ENCODE assay signal across 8 cellular contexts in the genomic region with DNA sequence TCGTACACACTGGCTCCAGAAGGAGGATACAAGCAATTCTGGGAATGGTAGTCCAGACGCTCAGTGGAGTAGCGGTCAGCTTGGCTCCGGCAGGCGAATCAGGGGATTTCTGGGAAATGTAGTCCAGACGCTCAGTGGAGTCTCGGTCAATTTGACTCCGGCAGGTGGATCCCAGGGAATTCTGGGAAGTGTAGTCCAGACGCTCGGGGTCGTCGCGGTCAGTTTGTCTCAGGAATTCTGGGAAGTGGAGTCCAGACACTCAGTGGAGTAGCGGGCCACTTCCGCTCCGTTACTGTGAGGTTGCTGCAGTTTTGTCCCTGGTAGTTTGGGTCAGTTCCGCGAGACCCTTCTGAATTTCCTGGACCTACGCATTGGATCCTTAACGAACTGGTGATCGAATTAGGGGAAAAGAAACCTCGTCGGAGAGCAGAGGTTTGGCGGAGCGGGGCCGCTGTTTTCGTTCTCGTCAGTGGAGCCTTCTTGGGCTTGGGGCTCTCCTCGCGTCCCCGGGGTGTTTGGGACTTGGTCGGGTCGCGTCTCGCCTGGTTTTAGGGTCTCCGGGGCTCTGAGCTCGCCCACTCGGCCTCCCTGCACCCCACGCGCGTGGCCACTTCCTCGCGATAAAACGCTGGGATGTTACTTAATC. TPM values are rescaled to one million over a fixed set of nuclear protein-coding genes. Genes with fewer than 3 reads are reported as not detected.
DNase-seq lines count a peak whose midpoint lies in the region; ATAC-seq lines count a peak whose summit lies in the region.

ZNF225 (plus strand) TSS at position 262 of the 646 bp plus-strand sequence. CDS start 2,429 bp downstream, outside the sequence.

- H3K9me3 ChIP-seq in CD4-positive, alpha-beta memory T cell (ENCODE audit: control insufficient read depth in 1 of 2, low read length in 2 of 2): peaks cover 0 to 9% of the 10 kb centered on the region in 2 donors
- peaks cover 14% of the 10 kb centered on the region for H3K9me3 ChIP-seq in effector memory CD4-positive, alpha-beta T cell (ENCODE audit: control insufficient read depth, low read length)

- peak; percentile 80 to 85 (median 84) for DNase-seq in CD4-positive, alpha-beta memory T cell
- peak; percentile 94 for DNase-seq in HK-2 (ENCODE audit: unreplicated experiment)
- peak; percentile 96 for DNase-seq in NCI-H82 treated with DMSO at 0.1 percent for 48 hours (lab: John Stamatoyannopoulos, UW; ENCODE audit: unreplicated experiment)
- DNase-seq in activated CD8-positive, alpha-beta memory T cell treated with anti-CD3 and anti-CD28 coated beads for 1 hour (ENCODE audit: extremely low read depth in 1 of 2, low read depth in 1 of 2): peak; percentile 50 to 63
- peak; percentile 68 to 77 (median 71) for DNase-seq in effector memory CD4-positive, alpha-beta T cell
- peak; percentile 97 to 98 for DNase-seq in lung microvascular endothelial cell (ENCODE audit: low read depth in 2 of 2)
- peak; percentile 58 to 75 (median 67) for DNase-seq in stimulated activated CD4-positive, alpha-beta T cell treated with anti-CD3 and anti-CD28 coated beads, TNF-alpha, amount 100 ng/mL, for 4 hours (ENCODE audit: low read depth in 3 of 3)

- ATAC-seq in GM19452 (IDR thresholded peaks at IDR 0.05; ENCODE audit: unreplicated experiment): peak; percentile 90

- H3K4me3 Mint-ChIP-seq in CD4-positive, alpha-beta memory T cell: peak within 1 kb of the TSS; percentile 96 to 100 (median 99)

- peaks cover 5% of the 10 kb centered on the region for H3K36me3 ChIP-seq in CD4-positive, alpha-beta memory T cell (ENCODE audit: insufficient read depth, low read length)
- peaks cover 9% of the 10 kb centered on the region for H3K36me3 ChIP-seq in effector memory CD4-positive, alpha-beta T cell (ENCODE audit: control insufficient read depth, insufficient read depth, low read length)

- peaks cover 21 to 50% of the 10 kb centered on the region in 2 donors for H3K36me3 Mint-ChIP-seq in CD4-positive, alpha-beta memory T cell

- no peaks in the 10 kb centered on the region for H3K27me3 Mint-ChIP-seq in CD4-positive, alpha-beta memory T cell

- intact Hi-C loops in CD4-positive, alpha-beta memory T cell (cut with micrococcal nuclease): loop anchor here (1.0 kb wide), 8 partner anchors 19 to 191 kb away; partner anchors contain the start of genes ZNF224, ZNF226, ZNF227 and ZNF230

- CTCF ChIA-PET in CD4-positive, alpha-beta memory T cell (lab: Charles Lee; ENCODE audit: partially characterized antibody): no interaction called here

- H3K4me1 ChIP-seq in CD4-positive, alpha-beta memory T cell (ENCODE audit: insufficient read depth, low read length): peaks cover 19% of the 10 kb centered on the region
- H3K4me1 ChIP-seq in effector memory CD4-positive, alpha-beta T cell (ENCODE audit: control insufficient read depth, insufficient read depth, low read length, poor library complexity, severe bottlenecking): peaks cover 3% of the 10 kb centered on the region

- H3K4me1 Mint-ChIP-seq in CD4-positive, alpha-beta memory T cell: peaks cover 9 to 40% (median 23%) of the 10 kb centered on the region in 4 donors

- peak within 1 kb of the TSS; percentile 92 to 96 for H3K4me3 ChIP-seq in CD4-positive, alpha-beta memory T cell (ENCODE audit: low read length in 2 of 2)
- peak within 1 kb of the TSS; percentile 72 for H3K4me3 ChIP-seq in effector memory CD4-positive, alpha-beta T cell (ENCODE audit: insufficient read depth, low read depth, low read length, poor library complexity, severe bottlenecking)

- POLR2A ChIA-PET in CD4-positive, alpha-beta memory T cell (lab: Charles Lee; ENCODE audit: partially characterized antibody): interaction anchor here (1.3 to 3.3 kb wide), 4 partner anchors 18 to 62 kb away, joined by 4 to 24 read pairs (median 6); partner anchors contain the start of genes ZNF224 and ZNF226

- peak within 1 kb of the TSS; percentile 75 to 98 (median 94) for H3K27ac Mint-ChIP-seq in CD4-positive, alpha-beta memory T cell

- no peaks in the 10 kb centered on the region for H3K27me3 ChIP-seq in CD4-positive, alpha-beta memory T cell (ENCODE audit: insufficient read depth, low read length)
- no peaks in the 10 kb centered on the region for H3K27me3 ChIP-seq in effector memory CD4-positive, alpha-beta T cell (replicated peaks; ENCODE audit: control insufficient read depth, insufficient read depth, low read length, poor library complexity, severe bottlenecking)

- H3K27ac ChIP-seq in CD4-positive, alpha-beta memory T cell (ENCODE audit: low read depth, low read length): peak within 1 kb of the TSS; percentile 30
- no peak within 1 kb of the TSS for H3K27ac ChIP-seq in effector memory CD4-positive, alpha-beta T cell (ENCODE audit: insufficient read depth, low read length, poor library complexity, severe bottlenecking)

- H3K9me3 Mint-ChIP-seq in CD4-positive, alpha-beta memory T cell: peaks cover 2 to 33% (median 27%) of the 10 kb centered on the region in 8 donors

RNA-seq across cellular contexts. Expression of gene ZNF225, which starts in this region (rescaled TPM):
- 10 to 100 TPM; 10.7 to 13.9 TPM for total RNA-seq in CD4-positive, alpha-beta memory T cell
- 1 to 10 TPM in 1 of 2 donors, under 1 TPM in 1; 0.98 to 2.7 TPM for polyA plus RNA-seq in CD4-positive, alpha-beta memory T cell
- 4.4 and 7.3 TPM in 2 replicates for total RNA-seq in lung microvascular endothelial cell
